ENCODE assay signal across 1 cellular context in genomic region chr5:1101991-1102713, GRCh38.
TF ChIP-seq lines count a peak whose summit lies in the region.

No MANE protein-coding gene starts in this region.

TF ChIP-seq in HepG2, 621 proteins besides CTCF, POLR2A, EP300 and RAD21 (continued from another document):
- 0 out of 2 replicates have a peak, but pooled peaks have one; percentile 14 for TF ChIP-seq ARID4A (CRISPR knock-in tag; IDR thresholded peaks at IDR 0.05; ENCODE audit: borderline replicate concordance)
- no peak for TF ChIP-seq ZNF800 (CRISPR knock-in tag; IDR thresholded peaks at IDR 0.05)
- TF ChIP-seq, protein P1, sequence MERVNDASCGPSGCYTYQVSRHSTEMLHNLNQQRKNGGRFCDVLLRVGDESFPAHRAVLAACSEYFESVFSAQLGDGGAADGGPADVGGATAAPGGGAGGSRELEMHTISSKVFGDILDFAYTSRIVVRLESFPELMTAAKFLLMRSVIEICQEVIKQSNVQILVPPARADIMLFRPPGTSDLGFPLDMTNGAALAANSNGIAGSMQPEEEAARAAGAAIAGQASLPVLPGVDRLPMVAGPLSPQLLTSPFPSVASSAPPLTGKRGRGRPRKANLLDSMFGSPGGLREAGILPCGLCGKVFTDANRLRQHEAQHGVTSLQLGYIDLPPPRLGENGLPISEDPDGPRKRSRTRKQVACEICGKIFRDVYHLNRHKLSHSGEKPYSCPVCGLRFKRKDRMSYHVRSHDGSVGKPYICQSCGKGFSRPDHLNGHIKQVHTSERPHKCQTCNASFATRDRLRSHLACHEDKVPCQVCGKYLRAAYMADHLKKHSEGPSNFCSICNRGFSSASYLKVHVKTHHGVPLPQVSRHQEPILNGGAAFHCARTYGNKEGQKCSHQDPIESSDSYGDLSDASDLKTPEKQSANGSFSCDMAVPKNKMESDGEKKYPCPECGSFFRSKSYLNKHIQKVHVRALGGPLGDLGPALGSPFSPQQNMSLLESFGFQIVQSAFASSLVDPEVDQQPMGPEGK (CRISPR knock-in tag; IDR thresholded peaks at IDR 0.05) = 0 out of 2 replicates have a peak, but pooled peaks have one; percentile 15
- TF ChIP-seq AKAP8 (CRISPR knock-in tag; IDR thresholded peaks at IDR 0.05) = peak; percentile 41; the same call in 1 of the 2 replicates
- peak; percentile 59 for TF ChIP-seq RBFOX2 (IDR thresholded peaks at IDR 0.05; ENCODE audit: low read depth, low read length)
- no peak for TF ChIP-seq FOXK2 (IDR thresholded peaks at IDR 0.05)
- TF ChIP-seq ZBTB38 (CRISPR knock-in tag; IDR thresholded peaks at IDR 0.05) = peak; percentile 92
- TF ChIP-seq HNF4A (CRISPR knock-in tag; IDR thresholded peaks at IDR 0.05) = 0 out of 2 replicates have a peak, but pooled peaks have one; percentile 11
- no peak for TF ChIP-seq ZNF564 (CRISPR knock-in tag; IDR thresholded peaks at IDR 0.05)
